7 cellular contexts compared by ENCODE assay signal in the genomic region with DNA sequence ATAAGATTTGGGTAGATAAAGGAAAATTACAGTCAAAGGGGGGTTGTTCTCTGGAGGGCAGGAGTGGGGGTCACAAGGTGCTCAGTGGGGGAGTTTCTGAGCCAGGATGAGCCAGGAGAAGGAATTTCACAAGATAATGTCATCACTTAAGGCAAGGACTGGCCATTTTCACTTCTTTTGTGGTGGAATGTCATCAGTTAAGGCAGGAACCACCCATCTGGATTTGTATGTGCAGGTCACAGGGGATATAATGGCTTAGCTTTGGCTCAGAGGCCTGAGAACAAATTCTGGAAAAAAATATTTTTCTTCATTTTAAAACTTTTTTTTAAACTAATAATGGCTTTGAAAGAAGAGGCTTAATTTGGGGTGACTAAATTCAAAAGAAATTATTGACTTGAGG.
A peak's percentile ranks its signal among the peaks of the same experiment; 100 is the strongest.
DNase-seq lines count a peak whose midpoint lies in the region; ATAC-seq and TF ChIP-seq lines count a peak whose summit lies in the region.
"Not testable (repeated sequence)": the region's sequence is repeated elsewhere in the genome, so short reads cannot be mapped to it uniquely, and the experiment has no call there.

No MANE protein-coding gene starts in this region.

- H3K14ac ChIP-seq in H9 (ENCODE audit: insufficient read depth, low read length), result not testable (repeated sequence)

- peak overlapping the region; percentile 90 for H3K27ac ChIP-seq in H9 (ENCODE audit: insufficient read length, low read depth, low read length)
- H3K27ac ChIP-seq in HUES6 (ENCODE audit: low read depth, low read length), result peak overlapping the region; percentile 77; the same call in 1 of the 2 replicates
- H3K27ac ChIP-seq in endodermal cell (ENCODE audit: low read depth, low read length), result not testable (repeated sequence)
- peak overlapping the region; percentile 59 for H3K27ac ChIP-seq in iPS-20b (ENCODE audit: low read length)
- peak overlapping the region; percentile 32 to 70 (median 44) for H3K27ac ChIP-seq in thyroid gland

- H3K23me2 ChIP-seq in H9 (ENCODE audit: insufficient read length, low read depth, low read length, poor library complexity, severe bottlenecking), result not testable (repeated sequence)

- not testable (repeated sequence) for TF ChIP-seq CTCF in H9 (conservative IDR thresholded peaks at IDR 0.05); WTC11 (IDR thresholded peaks at IDR 0.05); endodermal cell (conservative IDR thresholded peaks at IDR 0.05); thyroid gland (IDR thresholded peaks at IDR 0.05)

- not testable (repeated sequence) for H3K4ac ChIP-seq in H9 (ENCODE audit: low read depth, low read length)

- not testable (repeated sequence) for ATAC-seq in WTC11

- CTCF ChIA-PET in WTC11 (lab: Charles Lee), result interaction anchor here (1.2 to 2.5 kb wide), 2 partner anchors 14 to 99 kb away, joined by 5 to 10 read pairs; no protein-coding TSS in a partner anchor

- not testable (repeated sequence) for H2BK20ac ChIP-seq in H9 (ENCODE audit: low read depth, low read length, poor library complexity, severe bottlenecking)

- H3K4me1 Mint-ChIP-seq in H9 (peaks cover 45 to 47% of the 10 kb centered on the region in 2 experiments), WTC11 (peaks cover 54% of the 10 kb centered on the region), endodermal cell (peaks cover 40% of the 10 kb centered on the region)

- H3K79me1 ChIP-seq in H9 (ENCODE audit: insufficient read depth, low read depth, low read length, poor library complexity, severe bottlenecking), result not testable (repeated sequence)

- H3K23ac ChIP-seq in H9 (ENCODE audit: insufficient read length, low read depth, low read length), result not testable (repeated sequence)

- not testable (repeated sequence) for TF ChIP-seq POLR2A in thyroid gland (IDR thresholded peaks at IDR 0.05)

- H3K27me3 Mint-ChIP-seq in H9 (ENCODE audit: low read depth); WTC11 (ENCODE audit: low read depth); endodermal cell (ENCODE audit: insufficient read depth): not testable (repeated sequence)

- H3K79me2 ChIP-seq in H9 (ENCODE audit: insufficient read depth, low read length), result not testable (repeated sequence)

- H3K4me3 Mint-ChIP-seq in H9 (peak overlapping the region; percentile 11 to 55; a peak in 3 of 5 replicates), WTC11 (peak overlapping the region; percentile 13; the same call in 1 of the 2 replicates), endodermal cell (peak overlapping the region; percentile 51)

- DNase-seq in H9; WTC11 (ENCODE audit: low spot score); thyroid gland: not testable (repeated sequence)
- DNase-seq in endodermal cell, result peak; percentile 66

- H3K27ac Mint-ChIP-seq in H9 (peak overlapping the region; percentile 79 to 98 (median 94)), WTC11 (peak overlapping the region; percentile 98), endodermal cell (peak overlapping the region; percentile 95)

- H3K27me3 ChIP-seq in H9 (ENCODE audit: insufficient read depth, low read length); HUES6 (ENCODE audit: control insufficient read depth, insufficient read depth, low read length); endodermal cell (ENCODE audit: control insufficient read depth, insufficient read depth, low read length, poor library complexity, severe bottlenecking); iPS-20b (ENCODE audit: insufficient read depth, low read length); thyroid gland: not testable (repeated sequence)

- H2BK12ac ChIP-seq in H9 (ENCODE audit: insufficient read length, low read depth, low read length), result not testable (repeated sequence)

- H3K9me3 ChIP-seq in ES-I3 (ENCODE audit: control insufficient read depth, insufficient read depth, low read length); H9 (ENCODE audit: control insufficient read depth, low read depth, low read length); HUES6 (ENCODE audit: control insufficient read depth, insufficient read depth, low read depth, low read length); endodermal cell (ENCODE audit: control insufficient read depth, low read length); iPS-20b (ENCODE audit: insufficient read depth, low read depth, low read length); thyroid gland: not testable (repeated sequence)

- H4K91ac ChIP-seq in H9 (ENCODE audit: insufficient read length, low read depth, low read length), result not testable (repeated sequence)

- H2AFZ ChIP-seq in H9 (ENCODE audit: low read length), result not testable (repeated sequence)

- intact Hi-C loops in thyroid gland (cut with DNase I), result not testable (repeated sequence)

- not testable (repeated sequence) for H3K18ac ChIP-seq in H9 (ENCODE audit: insufficient read length, low read depth, low read length)

- not testable (repeated sequence) for H3K36me3 Mint-ChIP-seq in H9 (ENCODE audit: insufficient read depth in 1 of 3, low read depth in 3 of 3); WTC11; endodermal cell (ENCODE audit: low read depth)

- H4K8ac ChIP-seq in H9 (replicated peaks; ENCODE audit: insufficient read length, low read depth, low read length), result not testable (repeated sequence)

- not testable (repeated sequence) for H3K4me3 ChIP-seq in HUES6 (ENCODE audit: low read depth, low read length); thyroid gland (replicated peaks in 1 of 3)
- H3K4me3 ChIP-seq in endodermal cell (ENCODE audit: low read length) (peak overlapping the region; percentile 37), iPS-20b (ENCODE audit: low read length) (0 out of 2 replicates have a peak overlapping the region, but pooled peaks have one; percentile 29)

- not testable (repeated sequence) for H2AK5ac ChIP-seq in H9 (ENCODE audit: insufficient read length, low read length)

- H3K56ac ChIP-seq in H9 (ENCODE audit: insufficient read length, low read depth, low read length), result not testable (repeated sequence)

- not testable (repeated sequence) for H3K4me2 ChIP-seq in H9 (ENCODE audit: insufficient read depth, insufficient read length, low read length)

- H3T11ph ChIP-seq in H9 (ENCODE audit: low read length), result not testable (repeated sequence)

- POLR2A ChIA-PET in WTC11 (lab: Charles Lee), result not testable (repeated sequence)

- H3K36me3 ChIP-seq in ES-I3 (ENCODE audit: insufficient read depth, low read length); HUES6 (ENCODE audit: control insufficient read depth, insufficient read depth, low read length); endodermal cell (ENCODE audit: control insufficient read depth, insufficient read depth, low read length); iPS-20b (ENCODE audit: insufficient read depth, low read depth, low read length); thyroid gland: not testable (repeated sequence)

- not testable (repeated sequence) for H4K5ac ChIP-seq in H9 (ENCODE audit: insufficient read length, low read depth, low read length)

- not testable (repeated sequence) for H4K20me1 ChIP-seq in H9 (ENCODE audit: control insufficient read depth, insufficient read depth, insufficient read length)

- not testable (repeated sequence) for H3K9me3 Mint-ChIP-seq in H9, WTC11, endodermal cell

- H2BK5ac ChIP-seq in H9 (ENCODE audit: insufficient read length, low read length), result not testable (repeated sequence)

- not testable (repeated sequence) for H2BK15ac ChIP-seq in H9 (ENCODE audit: low read depth, low read length)

- H3K9ac ChIP-seq in ES-I3 (ENCODE audit: low read depth, low read length) (peak overlapping the region; percentile 18; the same call in 1 of the 2 replicates), endodermal cell (ENCODE audit: extremely low read depth, low read length, poor library complexity, severe bottlenecking) (peak overlapping the region; percentile 18), iPS-20b (ENCODE audit: low read depth, low read length) (peak overlapping the region; percentile 60; the same call in 1 of the 2 replicates)
- H3K9ac ChIP-seq in H9 (ENCODE audit: extremely low read depth, insufficient read length, low read length); HUES6 (ENCODE audit: low read length): not testable (repeated sequence)

- H3K4me1 ChIP-seq in ES-I3 (ENCODE audit: insufficient read depth, low read length), result peaks cover 33% of the 10 kb centered on the region
- not testable (repeated sequence) for H3K4me1 ChIP-seq in H9 (ENCODE audit: insufficient read depth, low read length); endodermal cell (ENCODE audit: control insufficient read depth, insufficient read depth, low read length)
- peaks cover 15% of the 10 kb centered on the region; the same call in 1 of the 2 replicates for H3K4me1 ChIP-seq in HUES6 (ENCODE audit: control insufficient read depth, insufficient read depth, low read length)
- peaks cover 36% of the 10 kb centered on the region for H3K4me1 ChIP-seq in iPS-20b (ENCODE audit: insufficient read depth, low read length)
- peaks cover 35 to 39% of the 10 kb centered on the region in 2 donors for H3K4me1 ChIP-seq in thyroid gland

- not testable (repeated sequence) for H2BK120ac ChIP-seq in H9 (ENCODE audit: low read depth, low read length, poor library complexity, severe bottlenecking)

TF ChIP-seq in WTC11, 78 proteins besides CTCF, POLR2A, EP300 and RAD21:
- peak; percentile 68; the same call in 1 of the 2 replicates for TF ChIP-seq TEAD1 (CRISPR knock-in tag; IDR thresholded peaks at IDR 0.05)
TF ChIP-seq in WTC11: peak in this region for 1; not testable (repeated sequence) for 77.
